ENCODE assay signal across 9 cellular contexts in genomic region chr10:21526952-21527633, GRCh38. TPM values are rescaled to one million over a fixed set of nuclear protein-coding genes. Genes with fewer than 3 reads are reported as not detected.
DNase-seq lines count a peak whose midpoint lies in the region; TF ChIP-seq lines count a peak whose summit lies in the region.
"Had no signal": no experiment of that assay in that cellular context is flagged by ENCODE, and none has a peak within 500 bp of the region (broad histone marks: within the 10 kb centered on the region; RNA-seq: fewer than 3 reads in every experiment).

No MANE protein-coding gene starts in this region.

- TF ChIP-seq POLR2A in ovary (IDR thresholded peaks at IDR 0.05): no peak

- TF ChIP-seq CTCF in ovary (IDR thresholded peaks at IDR 0.05): no peak

- H3K27me3 Mint-ChIP-seq in CD4-positive, alpha-beta memory T cell: no peaks in the 10 kb centered on the region

- peaks cover 28% of the 10 kb centered on the region; the same call in 1 of the 2 replicates for H3F3A ChIP-seq in GM23248 (ENCODE audit: insufficient read depth)

- DNase-seq in CD4-positive, alpha-beta memory T cell: peak; percentile 24 to 48 (median 34)
- DNase-seq in GM23248: peak; percentile 84
- DNase-seq in RKO (ENCODE audit: low spot score): peak; percentile 75
- DNase-seq in adipocyte (ENCODE audit: low read depth): peak; percentile 84
- DNase-seq in cardiac septum (ENCODE audit: low spot score): peak; percentile 84
- peak; percentile 65 to 83 (median 76) for DNase-seq in ovary
- DNase-seq in NCI-H2196 treated with DMSO at 0.1 percent for 48 hours (lab: John Stamatoyannopoulos, UW; ENCODE audit: unreplicated experiment): no peak
- no peak for DNase-seq in NCI-H128 (lab: John Stamatoyannopoulos, UW; ENCODE audit: unreplicated experiment)

- intact Hi-C loops in CD4-positive, alpha-beta memory T cell (cut with micrococcal nuclease): loop anchor here (1.0 to 10.0 kb wide), 3 partner anchors 7 to 1138 kb away; partner anchors contain the start of gene MLLT10
- intact Hi-C loops in cardiac septum (cut with DNase I): loop anchor here (2.0 to 10.0 kb wide), 4 partner anchors 30 to 908 kb away; partner anchors contain the start of gene NEBL
- intact Hi-C loops in ovary (cut with DNase I): no loop called here

- H3K27ac Mint-ChIP-seq in CD4-positive, alpha-beta memory T cell: peak overlapping the region; percentile 84 to 98 (median 95)

- H3K9ac ChIP-seq in GM23248: peak overlapping the region; percentile 95
- H3K9ac ChIP-seq in adipocyte (ENCODE audit: low read length): peak overlapping the region; percentile 98

- H3K4me1 ChIP-seq in CD4-positive, alpha-beta memory T cell (ENCODE audit: insufficient read depth, low read length): peaks cover 23% of the 10 kb centered on the region
- peaks cover 13% of the 10 kb centered on the region for H3K4me1 ChIP-seq in GM23248 (ENCODE audit: insufficient read depth)
- H3K4me1 ChIP-seq in adipocyte (ENCODE audit: control insufficient read depth, insufficient read depth, low read length): peaks cover 21% of the 10 kb centered on the region
- peaks cover 2% of the 10 kb centered on the region for H3K4me1 ChIP-seq in ovary (ENCODE audit: insufficient read depth)

- H3K4me1 Mint-ChIP-seq in CD4-positive, alpha-beta memory T cell: peaks cover 9 to 32% (median 21%) of the 10 kb centered on the region in 4 donors

- CTCF ChIA-PET in CD4-positive, alpha-beta memory T cell (lab: Charles Lee; ENCODE audit: partially characterized antibody): interaction anchor here (1.1 to 1.5 kb wide), 2 partner anchors 31 to 476 kb away, joined by 3 read pairs; partner anchors contain the start of gene DNAJC1

- H3K9me2 ChIP-seq in GM23248 (ENCODE audit: insufficient read depth): no peaks in the 10 kb centered on the region

- WGBS in GM23248 (ENCODE audit: low coverage in 1 of 2, low lambda C conversion rate in 2 of 2, missing lambda C conversion rate in 2 of 2), 2 experiments: 0 to 1% methylated on average over 22 to 51 of the region's 67 CpGs
- WGBS in ovary, 3 donors: 0 to 1% (median 1%) methylated on average over 66 to 67 of the region's 67 CpGs

- H3K27ac ChIP-seq in CD4-positive, alpha-beta memory T cell (ENCODE audit: low read depth, low read length): peak overlapping the region; percentile 63
- H3K27ac ChIP-seq in GM23248: peak overlapping the region; percentile 99
- peak overlapping the region; percentile 99 to 100 for H3K27ac ChIP-seq in ovary

- TF ChIP-seq EP300 in ovary (IDR thresholded peaks at IDR 0.05): no peak

- no peaks in the 10 kb centered on the region for H3K9me3 ChIP-seq in CD4-positive, alpha-beta memory T cell (ENCODE audit: control insufficient read depth in 1 of 2, low read length in 2 of 2)
- H3K9me3 ChIP-seq in GM23248 (ENCODE audit: low read depth) (no peaks in the 10 kb centered on the region), adipocyte (ENCODE audit: control insufficient read depth, low read length) (no peaks in the 10 kb centered on the region), ovary (no peaks in the 10 kb centered on the region)

- H3K36me3 Mint-ChIP-seq in CD4-positive, alpha-beta memory T cell: peaks cover 0 to 7% of the 10 kb centered on the region in 2 donors

- peak overlapping the region; percentile 99 for H3K4me2 ChIP-seq in GM23248 (ENCODE audit: unreplicated experiment)

- H3K36me3 ChIP-seq in CD4-positive, alpha-beta memory T cell (ENCODE audit: insufficient read depth, low read length): no peaks in the 10 kb centered on the region
- H3K36me3 ChIP-seq in GM23248 (ENCODE audit: low read depth): no peaks in the 10 kb centered on the region
- H3K36me3 ChIP-seq in adipocyte (ENCODE audit: control insufficient read depth, insufficient read depth, low read length, severe bottlenecking): no peaks in the 10 kb centered on the region
- no peaks in the 10 kb centered on the region for H3K36me3 ChIP-seq in ovary

- peak overlapping the region; percentile 55 to 78 for H3K4me3 ChIP-seq in CD4-positive, alpha-beta memory T cell (ENCODE audit: low read length in 2 of 2)
- peak overlapping the region; percentile 86 for H3K4me3 ChIP-seq in GM23248
- peak overlapping the region; percentile 91 for H3K4me3 ChIP-seq in adipocyte (ENCODE audit: low read length)
- H3K4me3 ChIP-seq in ovary: peak overlapping the region; percentile 58

- peak overlapping the region; percentile 85 for H2AFZ ChIP-seq in GM23248

- no peaks in the 10 kb centered on the region for H3K79me2 ChIP-seq in GM23248 (ENCODE audit: insufficient read depth)

- no peaks in the 10 kb centered on the region for H4K20me1 ChIP-seq in GM23248 (ENCODE audit: insufficient read depth)

- H3K27me3 ChIP-seq in CD4-positive, alpha-beta memory T cell (ENCODE audit: insufficient read depth, low read length): no peaks in the 10 kb centered on the region
- H3K27me3 ChIP-seq in GM23248 (replicated peaks; ENCODE audit: insufficient read depth) (no peaks in the 10 kb centered on the region), adipocyte (replicated peaks; ENCODE audit: control insufficient read depth, insufficient read depth, low read length) (no peaks in the 10 kb centered on the region), ovary (no peaks in the 10 kb centered on the region)

- peaks cover 0 to 2% (median 0%) of the 10 kb centered on the region in 8 donors for H3K9me3 Mint-ChIP-seq in CD4-positive, alpha-beta memory T cell

- POLR2A ChIA-PET in CD4-positive, alpha-beta memory T cell (lab: Charles Lee; ENCODE audit: partially characterized antibody): interaction anchor here (0.7 to 5.7 kb wide), 15 partner anchors 9 to 1837 kb away, joined by 3 to 57 read pairs (median 5); partner anchors contain the start of genes COMMD3 and DNAJC1

- in situ Hi-C loops in GM23248 (cut with MboI): loop anchor here (25.0 kb wide), 1 partner anchor 410 kb away; no protein-coding TSS in a partner anchor

- H3K4me3 Mint-ChIP-seq in CD4-positive, alpha-beta memory T cell: peak overlapping the region; percentile 93 to 99 (median 94)

RNA-seq across cellular contexts. Expression of gene SKIDA1, which starts 1.6 kb away (rescaled TPM):
- under 1 TPM; 0.39 to 0.73 TPM for total RNA-seq in CD4-positive, alpha-beta memory T cell
- under 1 TPM; 0.13 to 0.94 TPM for polyA plus RNA-seq in CD4-positive, alpha-beta memory T cell
- total RNA-seq in GM23248 (2014; rRNA removed; shearing (Covaris generic)): not detected in 2 replicates
- polyA plus RNA-seq in GM23248 (2016; fragmentation: Nextera tagmentation; extraction: Ambion mirVana) (0.18 and 0.80 TPM in 2 replicates), ovary (1 to 10 TPM; 1.1 to 1.7 TPM)
- total RNA-seq in cardiac septum (1.8 TPM), ovary (1 to 10 TPM; 1.1 to 4.2 (median 3.4) TPM)
- total RNA-seq: T-helper 1 cell treated with Interleukin-12 subunit alpha and Interleukin-12 subunit beta and Interleukin-4 antibody, amounts not matched to agents 30 ng/mL and 1 ng/mL, for 36 hours had no signal

RNA-seq across cellular contexts. Expression of gene MLLT10, which starts 6.9 kb away (rescaled TPM):
- 10 to 100 TPM; 64.6 to 73.4 TPM for total RNA-seq in CD4-positive, alpha-beta memory T cell
- 1 to 10 TPM; 5.2 to 8.5 TPM for polyA plus RNA-seq in CD4-positive, alpha-beta memory T cell
- total RNA-seq in GM23248 (2014; rRNA removed; shearing (Covaris generic)): 16.1 and 19.8 TPM in 2 replicates
- polyA plus RNA-seq in GM23248 (2016; fragmentation: Nextera tagmentation; extraction: Ambion mirVana) (8.9 and 10.1 TPM in 2 replicates), ovary (10 to 100 TPM; 23.6 to 27.4 TPM)
- total RNA-seq in cardiac septum (32.5 TPM), ovary (10 to 100 TPM; 32.3 to 55.1 (median 43.7) TPM)

Comparison
In these comparisons a context has a peak if more than half of its experiments do, and no peak if none do; other contexts are left out.
1. DNase-seq: peak in CD4-positive, alpha-beta memory T cell (5 of 5), GM23248 (single experiment), RKO (single experiment), adipocyte (single experiment), cardiac septum (single experiment) and ovary (5 of 5); none in NCI-H2196 treated with DMSO at 0.1 percent for 48 hours (single experiment) and NCI-H128 (single experiment).
2. intact Hi-C loops: an anchor here in CD4-positive, alpha-beta memory T cell (1.0 to 10.0 kb wide) and cardiac septum (2.0 to 10.0 kb wide); none called in ovary.
3. Peak in every context shown above with its lines, with median percentiles within 50 percentile points of each other: H3K27ac ChIP-seq and H3K4me3 ChIP-seq.